In the genomic region with DNA sequence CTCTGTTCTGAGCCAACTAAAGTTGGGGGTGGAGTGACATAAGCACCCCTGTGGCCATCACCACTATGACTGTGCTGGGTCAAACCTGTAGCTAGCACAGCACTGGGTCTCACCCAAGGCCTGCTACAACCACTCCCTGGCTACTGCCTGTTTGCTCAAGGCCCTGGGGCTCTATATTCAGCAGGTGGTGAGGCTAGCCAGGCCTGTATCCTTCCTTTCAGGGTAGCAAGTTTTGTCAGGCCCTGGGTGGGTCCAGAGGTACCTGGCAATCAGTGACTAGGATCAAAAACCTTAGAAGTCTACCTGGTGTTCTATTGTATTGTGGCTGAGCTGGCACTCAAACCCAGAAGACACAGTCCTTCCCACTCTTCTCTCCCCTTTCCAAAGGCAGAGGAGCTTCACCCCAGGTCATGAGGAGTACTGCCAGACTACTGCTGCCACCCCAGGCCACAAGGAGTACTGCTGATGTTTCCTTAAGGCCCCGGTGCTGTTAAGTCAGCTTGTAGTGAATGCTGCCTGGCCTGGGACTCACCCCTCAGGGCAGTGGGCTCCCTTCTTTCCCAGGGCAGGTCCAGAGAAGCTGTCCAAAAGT, we compare ENCODE assay signal across 8 cellular contexts.
A peak's percentile ranks its signal among the peaks of the same experiment; 100 is the strongest.
DNase-seq lines count a peak whose midpoint lies in the region; ATAC-seq and TF ChIP-seq lines count a peak whose summit lies in the region.

No MANE protein-coding gene starts in this region.

- H3K27ac ChIP-seq in epithelial cell of prostate: no peak overlapping the region

- DNase-seq in Jurkat, Clone E6-1 (ENCODE audit: low read depth, low spot score): peak; percentile 10
- DNase-seq in epithelial cell of prostate (ENCODE audit: low read depth, low spot score) (peak; percentile 29), NCI-H2227 treated with DMSO at 0.1 percent for 48 hours (lab: John Stamatoyannopoulos, UW) (no peak), NCI-H524 treated with DMSO at 0.1 percent for 48 hours (lab: John Stamatoyannopoulos, UW) (no peak), SW480 (ENCODE audit: low spot score) (no peak)
- no peak for DNase-seq in effector CD8-positive, alpha-beta T cell (lab: John Stamatoyannopoulos, UW)

- no peak overlapping the region for H3K4me3 ChIP-seq in Jurkat, Clone E6-1 (ENCODE audit: low read length)

- TF ChIP-seq CTCF in GM12872 (IDR thresholded peaks at IDR 0.05; ENCODE audit: insufficient read depth, low read depth, low read length): peak; percentile 59; the same call in 2 of the 3 replicates

- ATAC-seq in GM21515 (IDR thresholded peaks at IDR 0.05; ENCODE audit: unreplicated experiment): peak; percentile 77

Comparison
In these comparisons a context has a peak if more than half of its experiments do, and no peak if none do; other contexts are left out.
1. DNase-seq: peak in Jurkat, Clone E6-1 (single experiment) and epithelial cell of prostate (single experiment); none in NCI-H2227 treated with DMSO at 0.1 percent for 48 hours (single experiment), NCI-H524 treated with DMSO at 0.1 percent for 48 hours (single experiment), SW480 (single experiment) and effector CD8-positive, alpha-beta T cell (single experiment).